Comparison of ENCODE assay signal across 19 cellular contexts in genomic region chr2:39247512-39247911, GRCh38. TPM values are rescaled to one million over a fixed set of nuclear protein-coding genes. Genes with fewer than 3 reads are reported as not detected.
"Had no signal": no experiment of that assay in that cellular context is flagged by ENCODE, and none has a peak within 500 bp of the region (broad histone marks: within the 10 kb centered on the region; RNA-seq: fewer than 3 reads in every experiment).

No MANE protein-coding gene starts in this region.

- H2AFZ ChIP-seq: neural progenitor cell had no signal

- H3K9ac ChIP-seq: neural progenitor cell had no signal

- H3K27me3 ChIP-seq: brain microvascular endothelial cell, neural progenitor cell, pancreas, stomach had no signal

- H3K4me3 ChIP-seq: lower lobe of right lung, neural progenitor cell, pancreas, stomach, thoracic aorta had no signal

- H3K4me1 ChIP-seq: lower lobe of right lung, neural progenitor cell, pancreas, stomach had no signal

- H3K4me2 ChIP-seq: neural progenitor cell had no signal

- ATAC-seq: activated T-cell treated with anti-CD3 and anti-CD28 coated beads, Interleukin-2, amount 50 U/mL, for 4 hours; lower lobe of right lung; pancreas had no signal

- FAIRE-seq: pancreas had no signal

- H3K27ac ChIP-seq: brain microvascular endothelial cell, lower lobe of right lung, neural progenitor cell, pancreas, stomach, thoracic aorta, VCaP had no signal

- DNase-seq: activated CD4-positive, alpha-beta memory T cell treated with anti-CD3 and anti-CD28 coated beads for 36 hours; activated gamma-delta T cell; activated T-cell treated with anti-CD3 and anti-CD28 coated beads, Interleukin-2, amount 50 U/mL, for 4 hours; amygdala; brain microvascular endothelial cell; endodermal cell; erythroblast; hypothalamus; kidney glomerular epithelial cell; lower lobe of right lung; midbrain; pancreas; stimulated activated CD4-positive, alpha-beta T cell treated with anti-CD3 and anti-CD28 coated beads, Interleukin-15, amount 100 ng/mL, for 24 hours; stimulated activated CD4-positive, alpha-beta T cell treated with anti-CD3 and anti-CD28 coated beads, Interleukin-4, amount 100 ng/mL, for 24 hours; stomach had no signal

- H3K9me3 ChIP-seq: lower lobe of right lung, pancreas, stomach, thoracic aorta had no signal

RNA-seq across cellular contexts. Expression of gene CDKL4, which starts 3.7 kb away (rescaled TPM):
- total RNA-seq: activated T-cell treated with anti-CD3 and anti-CD28 coated beads, Interleukin-2, amount 50 U/mL, for 4 hours; glomerular endothelial cell had no signal
- polyA plus RNA-seq: stomach had no signal
